18 cellular contexts compared by ENCODE assay signal in genomic region chr6:4172368-4172767, GRCh38.
"Had no signal": no experiment of that assay in that cellular context is flagged by ENCODE, and none has a peak within 500 bp of the region (broad histone marks: within the 10 kb centered on the region; RNA-seq: fewer than 3 reads in every experiment).

No MANE protein-coding gene starts in this region.

- H3K27me3 ChIP-seq: heart left ventricle, stomach, transverse colon had no signal

- H3K36me3 Mint-ChIP-seq: natural killer cell had no signal

- H3K27ac Mint-ChIP-seq: dendritic cell treated with granulocyte-macrophage colony-stimulating factor and Interleukin-4, amounts not matched to agents 40 ng/mL and 50 ng/mL, for 4 days; mesothelial cell of epicardium; natural killer cell had no signal

- H3K9me3 Mint-ChIP-seq: dendritic cell treated with granulocyte-macrophage colony-stimulating factor and Interleukin-4, amounts not matched to agents 40 ng/mL and 50 ng/mL, for 4 days; natural killer cell had no signal

- H3K9ac ChIP-seq: parathyroid adenoma had no signal

- H2AFZ ChIP-seq: parathyroid adenoma had no signal

- H3K36me3 ChIP-seq: heart left ventricle, stomach, thoracic aorta, transverse colon had no signal

- DNase-seq: cerebellar nuclear complex; heart left ventricle; hippocampal formation; left colon; natural killer cell; occipital lobe; psoas muscle; stimulated activated CD4-positive, alpha-beta T cell treated with anti-CD3 and anti-CD28 coated beads, Interleukin-2, amount 100 ng/mL, for 24 hours; stimulated activated naive CD4-positive, alpha-beta T cell; stomach; substantia nigra; transverse colon had no signal

- H3K4me1 ChIP-seq: heart left ventricle, parathyroid adenoma, psoas muscle, transverse colon had no signal

- H3K27ac ChIP-seq: heart left ventricle, parathyroid adenoma, psoas muscle, stomach, thoracic aorta, transverse colon had no signal

- H3K4me3 ChIP-seq: heart left ventricle, psoas muscle, stomach, thoracic aorta, transverse colon had no signal

- H3K9me3 ChIP-seq: psoas muscle, stomach, thoracic aorta had no signal

- H3K4me3 Mint-ChIP-seq: dendritic cell treated with granulocyte-macrophage colony-stimulating factor and Interleukin-4, amounts not matched to agents 40 ng/mL and 50 ng/mL, for 4 days; mesothelial cell of epicardium; natural killer cell had no signal

- ATAC-seq: esophagus mucosa, heart left ventricle, left colon, natural killer cell, psoas muscle, sciatic nerve had no signal

- H3K79me2 ChIP-seq: parathyroid adenoma had no signal

- H3K4me1 Mint-ChIP-seq: natural killer cell had no signal
